Comparison of ENCODE assay signal across 18 cellular contexts in genomic region chr15:48550822-48551525, GRCh38.
"Had no signal": no experiment of that assay in that cellular context is flagged by ENCODE, and none has a peak within 500 bp of the region (broad histone marks: within the 10 kb centered on the region; RNA-seq: fewer than 3 reads in every experiment).

No MANE protein-coding gene starts in this region.

- H3K27me3 Mint-ChIP-seq: dendritic cell treated with granulocyte-macrophage colony-stimulating factor and Interleukin-4, amounts not matched to agents 40 ng/mL and 50 ng/mL, for 4 days had no signal

- H3K36me3 Mint-ChIP-seq: activated CD4-positive, alpha-beta memory T cell treated with anti-CD3 and anti-CD28 coated beads for 36 hours; activated naive CD8-positive, alpha-beta T cell treated with anti-CD3 and anti-CD28 coated beads, Interleukin-2, amount 10 ng/mL, durations not matched to agents 7 days and 5 days; neural progenitor cell; stimulated activated naive B cell treated with anti-CD40 and anti-IgM and Interleukin-4, amounts not matched to agents 10 μg/mL and 1 μg/mL and 100 μg/mL, for 72 hours had no signal

- H3K36me3 ChIP-seq: neural progenitor cell, right lobe of liver, spleen had no signal

- H3K27ac ChIP-seq: neural progenitor cell, right lobe of liver, spleen had no signal

- H3K9me3 Mint-ChIP-seq: activated CD4-positive, alpha-beta memory T cell treated with anti-CD3 and anti-CD28 coated beads for 36 hours; activated naive CD8-positive, alpha-beta T cell treated with anti-CD3 and anti-CD28 coated beads, Interleukin-2, amount 10 ng/mL, durations not matched to agents 7 days and 5 days; activated T-cell treated with anti-CD3 and anti-CD28 coated beads, Interleukin-2, amount 50 U/mL, for 72 hours; dendritic cell treated with granulocyte-macrophage colony-stimulating factor and Interleukin-4, amounts not matched to agents 40 ng/mL and 50 ng/mL, for 4 days; neural progenitor cell; stimulated activated naive B cell treated with anti-CD40 and anti-IgM and Interleukin-4, amounts not matched to agents 10 μg/mL and 1 μg/mL and 100 μg/mL, for 72 hours had no signal

- FAIRE-seq: keratinocyte had no signal

- H3K27me3 ChIP-seq: neural progenitor cell, right lobe of liver, spleen had no signal

- H3K4me3 ChIP-seq: neural progenitor cell, right lobe of liver, spleen had no signal

- H3K4me3 Mint-ChIP-seq: activated CD4-positive, alpha-beta memory T cell treated with anti-CD3 and anti-CD28 coated beads for 36 hours; activated naive CD8-positive, alpha-beta T cell treated with anti-CD3 and anti-CD28 coated beads, Interleukin-2, amount 10 ng/mL, durations not matched to agents 7 days and 5 days; activated T-cell treated with anti-CD3 and anti-CD28 coated beads, Interleukin-2, amount 50 U/mL, for 72 hours; dendritic cell treated with granulocyte-macrophage colony-stimulating factor and Interleukin-4, amounts not matched to agents 40 ng/mL and 50 ng/mL, for 4 days; neural progenitor cell; stimulated activated naive B cell treated with anti-CD40 and anti-IgM and Interleukin-4, amounts not matched to agents 10 μg/mL and 1 μg/mL and 100 μg/mL, for 72 hours had no signal

- H3K27ac Mint-ChIP-seq: activated CD4-positive, alpha-beta memory T cell treated with anti-CD3 and anti-CD28 coated beads for 36 hours; activated naive CD8-positive, alpha-beta T cell treated with anti-CD3 and anti-CD28 coated beads, Interleukin-2, amount 10 ng/mL, durations not matched to agents 7 days and 5 days; activated T-cell treated with anti-CD3 and anti-CD28 coated beads, Interleukin-2, amount 50 U/mL, for 72 hours; dendritic cell treated with granulocyte-macrophage colony-stimulating factor and Interleukin-4, amounts not matched to agents 40 ng/mL and 50 ng/mL, for 4 days; neural progenitor cell; stimulated activated naive B cell treated with anti-CD40 and anti-IgM and Interleukin-4, amounts not matched to agents 10 μg/mL and 1 μg/mL and 100 μg/mL, for 72 hours had no signal

- H3K9me3 ChIP-seq: right lobe of liver, spleen had no signal

- H3K4me1 Mint-ChIP-seq: activated naive CD8-positive, alpha-beta T cell treated with anti-CD3 and anti-CD28 coated beads, Interleukin-2, amount 10 ng/mL, durations not matched to agents 7 days and 5 days; stimulated activated naive B cell treated with anti-CD40 and anti-IgM and Interleukin-4, amounts not matched to agents 10 μg/mL and 1 μg/mL and 100 μg/mL, for 72 hours had no signal

- H3K4me1 ChIP-seq: right lobe of liver had no signal

- DNase-seq: activated CD4-positive, alpha-beta memory T cell treated with anti-CD3 and anti-CD28 coated beads for 36 hours; activated CD4-positive, alpha-beta T cell treated with anti-CD3 and anti-CD28 coated beads for 1 hour; activated gamma-delta T cell treated with Interleukin-2 at 50 U/mL for 16 hours; activated naive CD8-positive, alpha-beta T cell treated with anti-CD3 and anti-CD28 coated beads, Interleukin-2, amount 10 ng/mL, durations not matched to agents 7 days and 5 days; activated T-cell treated with anti-CD3 and anti-CD28 coated beads, Interleukin-2, amount 50 U/mL, for 72 hours; anterior cingulate cortex; central memory CD4-positive, alpha-beta T cell; foreskin fibroblast; posterior cingulate gyrus; right lobe of liver; SIG-M5; spleen; stimulated activated CD4-positive, alpha-beta T cell treated with anti-CD3 and anti-CD28 coated beads, Interleukin-2, amount 100 ng/mL, for 24 hours; stimulated activated naive B cell treated with anti-CD40 and anti-IgM and Interleukin-4, amounts not matched to agents 10 μg/mL and 1 μg/mL and 100 μg/mL, for 72 hours; trophoblast cell had no signal
